In the genomic region with DNA sequence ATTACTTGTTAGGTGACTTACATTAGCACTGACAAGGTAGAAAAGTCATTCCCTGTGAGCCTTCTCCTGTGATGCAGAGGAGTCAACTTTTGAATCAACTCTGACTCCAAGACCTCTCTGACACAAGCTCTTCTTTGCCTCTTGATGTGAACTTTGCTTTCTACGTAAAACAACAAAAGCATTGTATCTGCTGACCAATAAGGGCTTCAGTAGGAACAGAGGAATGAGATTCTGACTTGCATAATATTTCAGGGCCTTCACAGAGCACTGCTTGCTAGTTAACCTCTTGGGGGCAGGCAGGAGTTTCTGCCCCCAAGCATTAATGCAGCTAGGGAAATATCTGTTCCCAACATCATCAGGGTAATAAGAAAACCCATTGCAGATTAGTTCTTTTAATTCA, we compare ENCODE assay signal across 25 cellular contexts.
"Had no signal": no experiment of that assay in that cellular context is flagged by ENCODE, and none has a peak within 500 bp of the region (broad histone marks: within the 10 kb centered on the region; RNA-seq: fewer than 3 reads in every experiment).

No MANE protein-coding gene starts in this region.

- H3K36me3 Mint-ChIP-seq: activated CD4-positive, alpha-beta memory T cell treated with anti-CD3 and anti-CD28 coated beads for 36 hours; activated naive CD4-positive, alpha-beta T cell treated with anti-CD3 and anti-CD28 coated beads, Interleukin-2, amount 10 ng/mL, durations not matched to agents 7 days and 5 days; activated naive CD8-positive, alpha-beta T cell treated with anti-CD3 and anti-CD28 coated beads, Interleukin-2, amount 10 ng/mL, durations not matched to agents 7 days and 5 days; brain; natural killer cell treated with Interleukin-12 subunit alpha and Interleukin-12 subunit beta and Interleukin-15 and Interleukin-18, amount 100 ng/mL, for 72 hours; type B pancreatic cell had no signal

- H3K4me3 ChIP-seq: ascending aorta, left lung, lung, mucosa of descending colon, thoracic aorta, uterus had no signal

- H3K9me3 Mint-ChIP-seq: activated CD4-positive, alpha-beta memory T cell treated with anti-CD3 and anti-CD28 coated beads for 36 hours; activated naive CD4-positive, alpha-beta T cell treated with anti-CD3 and anti-CD28 coated beads, Interleukin-2, amount 10 ng/mL, durations not matched to agents 7 days and 5 days; activated naive CD8-positive, alpha-beta T cell treated with anti-CD3 and anti-CD28 coated beads, Interleukin-2, amount 10 ng/mL, durations not matched to agents 7 days and 5 days; activated T-cell treated with anti-CD3 and anti-CD28 coated beads, Interleukin-2, amount 50 U/mL, for 24 hours; brain; natural killer cell treated with Interleukin-12 subunit alpha and Interleukin-12 subunit beta and Interleukin-15 and Interleukin-18, amount 100 ng/mL, for 72 hours; type B pancreatic cell had no signal

- H3K27ac ChIP-seq: ascending aorta, left lung, thoracic aorta, uterus, WERI-Rb-1 had no signal

- H3K4me1 ChIP-seq: ascending aorta, left lung, uterus had no signal

- H3K9me3 ChIP-seq: ascending aorta, left lung, mucosa of descending colon, thoracic aorta, uterus had no signal

- H3K27ac Mint-ChIP-seq: activated CD4-positive, alpha-beta memory T cell treated with anti-CD3 and anti-CD28 coated beads for 36 hours; activated naive CD4-positive, alpha-beta T cell treated with anti-CD3 and anti-CD28 coated beads, Interleukin-2, amount 10 ng/mL, durations not matched to agents 7 days and 5 days; activated naive CD8-positive, alpha-beta T cell treated with anti-CD3 and anti-CD28 coated beads, Interleukin-2, amount 10 ng/mL, durations not matched to agents 7 days and 5 days; activated T-cell treated with anti-CD3 and anti-CD28 coated beads, Interleukin-2, amount 50 U/mL, for 24 hours; brain; effector memory CD8-positive, alpha-beta T cell; natural killer cell treated with Interleukin-12 subunit alpha and Interleukin-12 subunit beta and Interleukin-15 and Interleukin-18, amount 100 ng/mL, for 72 hours; type B pancreatic cell had no signal

- ATAC-seq: activated CD4-positive, CD25-positive, alpha-beta regulatory T cell treated with anti-CD3 and anti-CD28 coated beads, Interleukin-2, amount 50 U/mL, for 24 hours; effector memory CD8-positive, alpha-beta T cell; left lung; mucosa of descending colon; natural killer cell treated with Interleukin-12 subunit alpha and Interleukin-12 subunit beta and Interleukin-15 and Interleukin-18, amount 100 ng/mL, for 72 hours; right cardiac atrium; stimulated activated naive CD8-positive, alpha-beta T cell treated with anti-CD3 and anti-CD28 coated beads, Interleukin-15, Interleukin-2, amounts not matched to agents 100 U/mL and 50 U/mL, for 24 hours had no signal

- H3K36me3 ChIP-seq: ascending aorta, left lung, thoracic aorta, uterus, WERI-Rb-1 had no signal

- DNase-seq: activated CD4-positive, alpha-beta memory T cell treated with anti-CD3 and anti-CD28 coated beads for 36 hours; activated CD4-positive, alpha-beta T cell treated with anti-CD3 and anti-CD28 coated beads for 48 hours; activated CD8-positive, alpha-beta memory T cell treated with anti-CD3 and anti-CD28 coated beads, Interleukin-2, amount 50 U/mL, for 48 hours; activated gamma-delta T cell; activated naive CD4-positive, alpha-beta T cell treated with anti-CD3 and anti-CD28 coated beads, Interleukin-2, amount 10 ng/mL, durations not matched to agents 7 days and 5 days; activated naive CD8-positive, alpha-beta T cell treated with anti-CD3 and anti-CD28 coated beads, Interleukin-2, amount 10 ng/mL, durations not matched to agents 7 days and 5 days; activated T-cell treated with anti-CD3 and anti-CD28 coated beads, Interleukin-2, amount 50 U/mL, for 24 hours; cortex of kidney; effector memory CD8-positive, alpha-beta T cell; left lung; mucosa of descending colon; posterior cingulate gyrus; right cardiac atrium; stimulated activated CD4-positive, alpha-beta T cell treated with anti-CD3 and anti-CD28 coated beads, Interleukin-4, amount 100 ng/mL, for 1 hour; stimulated activated naive CD8-positive, alpha-beta T cell treated with anti-CD3 and anti-CD28 coated beads, Interleukin-15, Interleukin-2, amounts not matched to agents 100 U/mL and 50 U/mL, for 24 hours; T-helper 9 cell; uterus; WERI-Rb-1 had no signal

- H3K4me3 Mint-ChIP-seq: activated CD4-positive, alpha-beta memory T cell treated with anti-CD3 and anti-CD28 coated beads for 36 hours; activated naive CD4-positive, alpha-beta T cell treated with anti-CD3 and anti-CD28 coated beads, Interleukin-2, amount 10 ng/mL, durations not matched to agents 7 days and 5 days; activated naive CD8-positive, alpha-beta T cell treated with anti-CD3 and anti-CD28 coated beads, Interleukin-2, amount 10 ng/mL, durations not matched to agents 7 days and 5 days; activated T-cell treated with anti-CD3 and anti-CD28 coated beads, Interleukin-2, amount 50 U/mL, for 24 hours; brain; effector memory CD8-positive, alpha-beta T cell; natural killer cell treated with Interleukin-12 subunit alpha and Interleukin-12 subunit beta and Interleukin-15 and Interleukin-18, amount 100 ng/mL, for 72 hours; type B pancreatic cell had no signal

- H3K27me3 ChIP-seq: ascending aorta, left lung, uterus had no signal

- H3K27me3 Mint-ChIP-seq: activated CD4-positive, alpha-beta memory T cell treated with anti-CD3 and anti-CD28 coated beads for 36 hours; activated naive CD4-positive, alpha-beta T cell treated with anti-CD3 and anti-CD28 coated beads, Interleukin-2, amount 10 ng/mL, durations not matched to agents 7 days and 5 days; activated naive CD8-positive, alpha-beta T cell treated with anti-CD3 and anti-CD28 coated beads, Interleukin-2, amount 10 ng/mL, durations not matched to agents 7 days and 5 days; activated T-cell treated with anti-CD3 and anti-CD28 coated beads, Interleukin-2, amount 50 U/mL, for 24 hours; brain; effector memory CD8-positive, alpha-beta T cell; natural killer cell treated with Interleukin-12 subunit alpha and Interleukin-12 subunit beta and Interleukin-15 and Interleukin-18, amount 100 ng/mL, for 72 hours; type B pancreatic cell had no signal

- H3K4me1 Mint-ChIP-seq: activated naive CD4-positive, alpha-beta T cell treated with anti-CD3 and anti-CD28 coated beads, Interleukin-2, amount 10 ng/mL, durations not matched to agents 7 days and 5 days; activated naive CD8-positive, alpha-beta T cell treated with anti-CD3 and anti-CD28 coated beads, Interleukin-2, amount 10 ng/mL, durations not matched to agents 7 days and 5 days had no signal
